Comparison of ENCODE assay signal across 22 cellular contexts in the genomic region with DNA sequence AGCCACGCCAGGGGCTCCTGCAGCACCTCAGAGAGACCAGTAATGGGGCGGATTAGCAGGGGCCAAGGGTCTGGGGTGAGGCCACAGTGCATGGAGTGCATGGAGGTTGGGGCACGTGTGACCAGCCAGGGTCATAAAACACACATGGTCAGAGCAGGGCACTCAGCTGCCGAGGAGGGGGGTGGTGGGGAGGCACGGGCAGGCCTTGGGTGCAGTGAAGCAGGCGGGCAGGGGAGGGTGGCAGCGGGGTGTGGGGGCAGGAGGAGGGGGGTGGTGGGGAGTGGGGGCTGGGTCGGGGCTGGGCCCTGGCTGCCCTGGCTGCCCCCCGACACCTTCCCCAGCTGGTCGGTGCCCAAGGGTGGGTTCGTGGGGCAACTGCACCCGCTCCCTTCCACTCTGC. TPM values are rescaled to one million over a fixed set of nuclear protein-coding genes. Genes with fewer than 3 reads are reported as not detected.
DNase-seq lines count a peak whose midpoint lies in the region; TF ChIP-seq lines count a peak whose summit lies in the region.
"Had no signal": no experiment of that assay in that cellular context is flagged by ENCODE, and none has a peak within 500 bp of the region (broad histone marks: within the 10 kb centered on the region; RNA-seq: fewer than 3 reads in every experiment).

No MANE protein-coding gene starts in this region.

- H3K27me3 Mint-ChIP-seq in activated naive CD4-positive, alpha-beta T cell treated with anti-CD3 and anti-CD28 coated beads, Interleukin-2, amount 10 ng/mL, durations not matched to agents 7 days and 5 days, result peaks cover 25% of the 10 kb centered on the region

- H3K4me3 ChIP-seq in WERI-Rb-1 (ENCODE audit: low read depth, low read length) (no peak overlapping the region), thyroid gland (replicated peaks in 1 of 3) (no peak overlapping the region)
- H3K4me3 ChIP-seq: A549, GM12878, HAP-1 had no signal

- H3K4me1 Mint-ChIP-seq in activated naive CD4-positive, alpha-beta T cell treated with anti-CD3 and anti-CD28 coated beads, Interleukin-2, amount 10 ng/mL, durations not matched to agents 7 days and 5 days, result peaks cover 10% of the 10 kb centered on the region

- TF ChIP-seq CTCF in WERI-Rb-1 (IDR thresholded peaks at IDR 0.05; ENCODE audit: low read depth, low read length), result no peak
- no peak for TF ChIP-seq CTCF in thyroid gland (IDR thresholded peaks at IDR 0.05)

- H3K4me3 Mint-ChIP-seq in activated naive CD4-positive, alpha-beta T cell treated with anti-CD3 and anti-CD28 coated beads, Interleukin-2, amount 10 ng/mL, durations not matched to agents 7 days and 5 days, result no peak overlapping the region
- H3K4me3 Mint-ChIP-seq: CD4-positive, CD25-positive, alpha-beta regulatory T cell; CD8-positive, alpha-beta memory T cell had no signal

- H3K27ac ChIP-seq in WERI-Rb-1 (peak overlapping the region; percentile 90), thyroid gland (no peak overlapping the region)
- H3K27ac ChIP-seq: A549 had no signal

- H3K36me3 Mint-ChIP-seq in activated naive CD4-positive, alpha-beta T cell treated with anti-CD3 and anti-CD28 coated beads, Interleukin-2, amount 10 ng/mL, durations not matched to agents 7 days and 5 days, result peaks cover 3% of the 10 kb centered on the region
- H3K36me3 Mint-ChIP-seq: CD4-positive, CD25-positive, alpha-beta regulatory T cell; CD8-positive, alpha-beta memory T cell had no signal

- H3K9me3 ChIP-seq in WERI-Rb-1 (ENCODE audit: severe bottlenecking) (peaks cover 7% of the 10 kb centered on the region), thyroid gland (no peaks in the 10 kb centered on the region)
- H3K9me3 ChIP-seq: HAP-1 had no signal

- WGBS in thyroid gland, 2 donors, result 59 to 78% methylated on average over 7 to 11 of the region's 12 CpGs

- no peak overlapping the region for H3K27ac Mint-ChIP-seq in activated naive CD4-positive, alpha-beta T cell treated with anti-CD3 and anti-CD28 coated beads, Interleukin-2, amount 10 ng/mL, durations not matched to agents 7 days and 5 days
- H3K27ac Mint-ChIP-seq: CD4-positive, CD25-positive, alpha-beta regulatory T cell had no signal

- peaks cover 0 to 6% of the 10 kb centered on the region in 2 donors for H3K4me1 ChIP-seq in thyroid gland
- H3K4me1 ChIP-seq: A549, HAP-1 had no signal

- CTCF ChIA-PET in activated naive CD4-positive, alpha-beta T cell treated with anti-CD3 and anti-CD28 coated beads, Interleukin-2, amount 10 ng/mL, durations not matched to agents 7 days and 5 days (lab: Charles Lee), result interaction anchor here (1.5 kb wide), 1 partner anchor 107 kb away, joined by 11 read pairs; no protein-coding TSS in a partner anchor

- intact Hi-C loops in thyroid gland (cut with DNase I), result no loop called here

- peaks cover 11% of the 10 kb centered on the region for H3K9me3 Mint-ChIP-seq in activated naive CD4-positive, alpha-beta T cell treated with anti-CD3 and anti-CD28 coated beads, Interleukin-2, amount 10 ng/mL, durations not matched to agents 7 days and 5 days
- H3K9me3 Mint-ChIP-seq: CD8-positive, alpha-beta memory T cell had no signal

- H3K27me3 ChIP-seq in WERI-Rb-1 (ENCODE audit: insufficient read depth, low read depth, severe bottlenecking) (no peaks in the 10 kb centered on the region), thyroid gland (no peaks in the 10 kb centered on the region)

- no peak for TF ChIP-seq POLR2A in thyroid gland (IDR thresholded peaks at IDR 0.05)

- DNase-seq in NCI-H1417 (lab: John Stamatoyannopoulos, UW) (peak in 2 of 3 experiments; percentile 21 to 41), NCI-H1417 treated with DMSO at 0.1 percent for 48 hours (lab: John Stamatoyannopoulos, UW) (no peak), WERI-Rb-1 (no peak), left kidney (ENCODE audit: low read depth, low spot score) (peak; percentile 73), thyroid gland (peak; percentile 39 to 68), AG08396 (ENCODE audit: low spot score) (no peak)
- no peak for DNase-seq in activated naive CD4-positive, alpha-beta T cell treated with anti-CD3 and anti-CD28 coated beads, Interleukin-2, amount 10 ng/mL, durations not matched to agents 7 days and 5 days
- no peak for DNase-seq in NK-92 treated with Interleukin-12 subunit alpha and Interleukin-12 subunit beta, amount 100 ng/mL, for 24 hours (lab: John Stamatoyannopoulos, UW)
- DNase-seq: C1 segment of cervical spinal cord; CD4-positive, CD25-positive, alpha-beta regulatory T cell; COR-L47; DMS 273 treated with DMSO at 0.1 percent for 48 hours; DMS53; DND-41; EL; IMR-90 had no signal

- H3K36me3 ChIP-seq in WERI-Rb-1, result no peaks in the 10 kb centered on the region
- no peaks in the 10 kb centered on the region for H3K36me3 ChIP-seq in thyroid gland
- H3K36me3 ChIP-seq: HAP-1 had no signal

RNA-seq across cellular contexts. Expression of a gene that starts 23.6 kb away (rescaled TPM):
- total RNA-seq in thyroid gland, result under 1 TPM in 1 of 4 donors, not detected in 3; 0.67 TPM
- total RNA-seq: CD8-positive, alpha-beta memory T cell; G401; GM12878; H4 had no signal

RNA-seq across cellular contexts. Expression of a gene that starts 42.7 kb away (rescaled TPM):
- 10 to 100 TPM in 1 of 4 donors, 1 to 10 TPM in 3; 5.3 to 18.3 (median 6.7) TPM for total RNA-seq in thyroid gland

Comparison
In these comparisons a context has a peak if more than half of its experiments do, and no peak if none do; other contexts are left out.
1. DNase-seq: peak in NCI-H1417 (2 of 3), left kidney (single experiment) and thyroid gland (2 of 2); none in NCI-H1417 treated with DMSO at 0.1 percent for 48 hours (single experiment), WERI-Rb-1 (single experiment), activated naive CD4-positive, alpha-beta T cell treated with anti-CD3 and anti-CD28 coated beads, Interleukin-2, amount 10 ng/mL, durations not matched to agents 7 days and 5 days (single experiment), AG08396 (single experiment) and NK-92 treated with Interleukin-12 subunit alpha and Interleukin-12 subunit beta, amount 100 ng/mL, for 24 hours (single experiment).